In the genomic region with DNA sequence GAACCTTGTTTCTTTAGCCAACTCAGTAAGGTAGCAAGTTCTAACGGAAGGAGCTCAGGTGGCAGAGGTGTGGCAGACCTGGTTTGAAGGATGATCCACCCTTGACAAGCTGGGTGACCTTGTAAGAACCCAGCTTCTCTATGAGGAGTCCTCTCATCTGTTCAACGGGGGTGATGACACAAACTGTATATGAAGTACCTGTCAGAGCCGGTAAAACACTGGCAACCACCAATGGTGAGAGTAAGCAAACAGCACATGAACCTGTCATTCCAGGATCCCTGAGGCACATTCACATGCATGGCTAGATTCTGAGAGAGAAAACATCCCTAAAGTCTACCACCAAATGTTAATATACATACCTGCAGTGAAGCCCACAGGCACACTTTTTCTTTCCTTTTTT, we compare ENCODE assay signal across 1 cellular context.
TF ChIP-seq lines count a peak whose summit lies in the region.

No MANE protein-coding gene starts in this region.

TF ChIP-seq in liver, 16 proteins besides CTCF, POLR2A, EP300 and RAD21:
- TF ChIP-seq, protein P1, sequence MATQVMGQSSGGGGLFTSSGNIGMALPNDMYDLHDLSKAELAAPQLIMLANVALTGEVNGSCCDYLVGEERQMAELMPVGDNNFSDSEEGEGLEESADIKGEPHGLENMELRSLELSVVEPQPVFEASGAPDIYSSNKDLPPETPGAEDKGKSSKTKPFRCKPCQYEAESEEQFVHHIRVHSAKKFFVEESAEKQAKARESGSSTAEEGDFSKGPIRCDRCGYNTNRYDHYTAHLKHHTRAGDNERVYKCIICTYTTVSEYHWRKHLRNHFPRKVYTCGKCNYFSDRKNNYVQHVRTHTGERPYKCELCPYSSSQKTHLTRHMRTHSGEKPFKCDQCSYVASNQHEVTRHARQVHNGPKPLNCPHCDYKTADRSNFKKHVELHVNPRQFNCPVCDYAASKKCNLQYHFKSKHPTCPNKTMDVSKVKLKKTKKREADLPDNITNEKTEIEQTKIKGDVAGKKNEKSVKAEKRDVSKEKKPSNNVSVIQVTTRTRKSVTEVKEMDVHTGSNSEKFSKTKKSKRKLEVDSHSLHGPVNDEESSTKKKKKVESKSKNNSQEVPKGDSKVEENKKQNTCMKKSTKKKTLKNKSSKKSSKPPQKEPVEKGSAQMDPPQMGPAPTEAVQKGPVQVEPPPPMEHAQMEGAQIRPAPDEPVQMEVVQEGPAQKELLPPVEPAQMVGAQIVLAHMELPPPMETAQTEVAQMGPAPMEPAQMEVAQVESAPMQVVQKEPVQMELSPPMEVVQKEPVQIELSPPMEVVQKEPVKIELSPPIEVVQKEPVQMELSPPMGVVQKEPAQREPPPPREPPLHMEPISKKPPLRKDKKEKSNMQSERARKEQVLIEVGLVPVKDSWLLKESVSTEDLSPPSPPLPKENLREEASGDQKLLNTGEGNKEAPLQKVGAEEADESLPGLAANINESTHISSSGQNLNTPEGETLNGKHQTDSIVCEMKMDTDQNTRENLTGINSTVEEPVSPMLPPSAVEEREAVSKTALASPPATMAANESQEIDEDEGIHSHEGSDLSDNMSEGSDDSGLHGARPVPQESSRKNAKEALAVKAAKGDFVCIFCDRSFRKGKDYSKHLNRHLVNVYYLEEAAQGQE (IDR thresholded peaks at IDR 0.05), result no peak
- TF ChIP-seq FOXA2 (IDR thresholded peaks at IDR 0.05) (no peak), YY1 (IDR thresholded peaks at IDR 0.05) (no peak), RXRA (IDR thresholded peaks at IDR 0.05) (no peak), HNF4A (conservative IDR thresholded peaks at IDR 0.05) (no peak), NR2F2 (IDR thresholded peaks at IDR 0.05) (no peak), FOXA1 (IDR thresholded peaks at IDR 0.05) (no peak), SP1 (IDR thresholded peaks at IDR 0.05) (no peak), GABPA (IDR thresholded peaks at IDR 0.05 in 1 of 2, conservative IDR thresholded peaks at IDR 0.05 in 1 of 2) (no peak), JUND (IDR thresholded peaks at IDR 0.05) (no peak), HNF4G (IDR thresholded peaks at IDR 0.05) (no peak), TAF1 (conservative IDR thresholded peaks at IDR 0.05) (no peak), EGR1 (IDR thresholded peaks at IDR 0.05; ENCODE audit: low read depth in 2 of 2) (no peak)
- TF ChIP-seq, protein P2, sequence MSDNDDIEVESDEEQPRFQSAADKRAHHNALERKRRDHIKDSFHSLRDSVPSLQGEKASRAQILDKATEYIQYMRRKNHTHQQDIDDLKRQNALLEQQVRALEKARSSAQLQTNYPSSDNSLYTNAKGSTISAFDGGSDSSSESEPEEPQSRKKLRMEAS (IDR thresholded peaks at IDR 0.05), result no peak
- TF ChIP-seq, protein P3, sequence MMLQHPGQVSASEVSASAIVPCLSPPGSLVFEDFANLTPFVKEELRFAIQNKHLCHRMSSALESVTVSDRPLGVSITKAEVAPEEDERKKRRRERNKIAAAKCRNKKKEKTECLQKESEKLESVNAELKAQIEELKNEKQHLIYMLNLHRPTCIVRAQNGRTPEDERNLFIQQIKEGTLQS (IDR thresholded peaks at IDR 0.05), result no peak
- TF ChIP-seq, protein P4, sequence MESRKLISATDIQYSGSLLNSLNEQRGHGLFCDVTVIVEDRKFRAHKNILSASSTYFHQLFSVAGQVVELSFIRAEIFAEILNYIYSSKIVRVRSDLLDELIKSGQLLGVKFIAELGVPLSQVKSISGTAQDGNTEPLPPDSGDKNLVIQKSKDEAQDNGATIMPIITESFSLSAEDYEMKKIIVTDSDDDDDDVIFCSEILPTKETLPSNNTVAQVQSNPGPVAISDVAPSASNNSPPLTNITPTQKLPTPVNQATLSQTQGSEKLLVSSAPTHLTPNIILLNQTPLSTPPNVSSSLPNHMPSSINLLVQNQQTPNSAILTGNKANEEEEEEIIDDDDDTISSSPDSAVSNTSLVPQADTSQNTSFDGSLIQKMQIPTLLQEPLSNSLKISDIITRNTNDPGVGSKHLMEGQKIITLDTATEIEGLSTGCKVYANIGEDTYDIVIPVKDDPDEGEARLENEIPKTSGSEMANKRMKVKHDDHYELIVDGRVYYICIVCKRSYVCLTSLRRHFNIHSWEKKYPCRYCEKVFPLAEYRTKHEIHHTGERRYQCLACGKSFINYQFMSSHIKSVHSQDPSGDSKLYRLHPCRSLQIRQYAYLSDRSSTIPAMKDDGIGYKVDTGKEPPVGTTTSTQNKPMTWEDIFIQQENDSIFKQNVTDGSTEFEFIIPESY (IDR thresholded peaks at IDR 0.05), result no peak
